1 cellular context compared by ENCODE assay signal in the genomic region with DNA sequence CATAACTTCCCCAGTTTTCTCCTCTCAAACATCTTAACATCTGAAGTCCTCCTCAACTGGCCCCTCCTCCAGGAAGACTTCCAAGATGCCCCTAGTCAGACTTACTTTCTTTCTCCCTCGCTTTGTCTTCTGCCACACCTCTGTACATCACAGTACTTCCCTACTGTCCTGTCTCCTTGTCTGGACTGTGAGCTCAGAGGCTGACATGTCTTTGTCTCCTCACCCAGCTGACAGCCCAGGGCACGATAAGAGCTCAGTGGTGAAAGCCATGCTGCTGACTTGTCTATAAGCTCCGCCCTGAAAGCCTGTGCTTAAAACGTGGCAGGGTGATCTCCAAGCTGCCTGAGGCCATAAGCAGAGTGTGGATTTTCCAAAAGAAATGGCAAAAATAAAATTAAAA.
TF ChIP-seq lines count a peak whose summit lies in the region.

No MANE protein-coding gene starts in this region.

TF ChIP-seq in GM23338, 12 proteins besides CTCF, POLR2A, EP300 and RAD21 (continued from another document):
- TF ChIP-seq, protein P1, sequence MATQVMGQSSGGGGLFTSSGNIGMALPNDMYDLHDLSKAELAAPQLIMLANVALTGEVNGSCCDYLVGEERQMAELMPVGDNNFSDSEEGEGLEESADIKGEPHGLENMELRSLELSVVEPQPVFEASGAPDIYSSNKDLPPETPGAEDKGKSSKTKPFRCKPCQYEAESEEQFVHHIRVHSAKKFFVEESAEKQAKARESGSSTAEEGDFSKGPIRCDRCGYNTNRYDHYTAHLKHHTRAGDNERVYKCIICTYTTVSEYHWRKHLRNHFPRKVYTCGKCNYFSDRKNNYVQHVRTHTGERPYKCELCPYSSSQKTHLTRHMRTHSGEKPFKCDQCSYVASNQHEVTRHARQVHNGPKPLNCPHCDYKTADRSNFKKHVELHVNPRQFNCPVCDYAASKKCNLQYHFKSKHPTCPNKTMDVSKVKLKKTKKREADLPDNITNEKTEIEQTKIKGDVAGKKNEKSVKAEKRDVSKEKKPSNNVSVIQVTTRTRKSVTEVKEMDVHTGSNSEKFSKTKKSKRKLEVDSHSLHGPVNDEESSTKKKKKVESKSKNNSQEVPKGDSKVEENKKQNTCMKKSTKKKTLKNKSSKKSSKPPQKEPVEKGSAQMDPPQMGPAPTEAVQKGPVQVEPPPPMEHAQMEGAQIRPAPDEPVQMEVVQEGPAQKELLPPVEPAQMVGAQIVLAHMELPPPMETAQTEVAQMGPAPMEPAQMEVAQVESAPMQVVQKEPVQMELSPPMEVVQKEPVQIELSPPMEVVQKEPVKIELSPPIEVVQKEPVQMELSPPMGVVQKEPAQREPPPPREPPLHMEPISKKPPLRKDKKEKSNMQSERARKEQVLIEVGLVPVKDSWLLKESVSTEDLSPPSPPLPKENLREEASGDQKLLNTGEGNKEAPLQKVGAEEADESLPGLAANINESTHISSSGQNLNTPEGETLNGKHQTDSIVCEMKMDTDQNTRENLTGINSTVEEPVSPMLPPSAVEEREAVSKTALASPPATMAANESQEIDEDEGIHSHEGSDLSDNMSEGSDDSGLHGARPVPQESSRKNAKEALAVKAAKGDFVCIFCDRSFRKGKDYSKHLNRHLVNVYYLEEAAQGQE (IDR thresholded peaks at IDR 0.05; ENCODE audit: unreplicated experiment) = no peak
- no peak for TF ChIP-seq CREB1 (CRISPR knock-in tag; IDR thresholded peaks at IDR 0.05; ENCODE audit: low read depth)
- TF ChIP-seq NANOG (IDR thresholded peaks at IDR 0.05; ENCODE audit: borderline replicate concordance) = no peak
- no peak for TF ChIP-seq ZNF331 (CRISPR knock-in tag; IDR thresholded peaks at IDR 0.05; ENCODE audit: low read depth)
- TF ChIP-seq ZNF114 (CRISPR knock-in tag; IDR thresholded peaks at IDR 0.05) = no peak
- TF ChIP-seq EZH2 (IDR thresholded peaks at IDR 0.05; ENCODE audit: low read depth, unreplicated experiment) = no peak
